ENCODE assay signal across 1 cellular context in genomic region chr9:85740821-85741111, GRCh38.
TF ChIP-seq lines count a peak whose summit lies in the region.

No MANE protein-coding gene starts in this region.

TF ChIP-seq in H1, 55 proteins besides CTCF, POLR2A, EP300 and RAD21 (continued from another document):
- TF ChIP-seq CHD7 (IDR thresholded peaks at IDR 0.05; ENCODE audit: insufficient replicate concordance, low read length) = no peak
- no peak for TF ChIP-seq YY1 (IDR thresholded peaks at IDR 0.05; ENCODE audit: low read depth, low read length)
- no peak for TF ChIP-seq E2F6 (IDR thresholded peaks at IDR 0.05)
- no peak for TF ChIP-seq SAP30 (IDR thresholded peaks at IDR 0.05; ENCODE audit: insufficient read depth, insufficient replicate concordance, low read length)
- TF ChIP-seq KDM5A (IDR thresholded peaks at IDR 0.05; ENCODE audit: low read length) = no peak
